8 cellular contexts compared by ENCODE assay signal in the genomic region with DNA sequence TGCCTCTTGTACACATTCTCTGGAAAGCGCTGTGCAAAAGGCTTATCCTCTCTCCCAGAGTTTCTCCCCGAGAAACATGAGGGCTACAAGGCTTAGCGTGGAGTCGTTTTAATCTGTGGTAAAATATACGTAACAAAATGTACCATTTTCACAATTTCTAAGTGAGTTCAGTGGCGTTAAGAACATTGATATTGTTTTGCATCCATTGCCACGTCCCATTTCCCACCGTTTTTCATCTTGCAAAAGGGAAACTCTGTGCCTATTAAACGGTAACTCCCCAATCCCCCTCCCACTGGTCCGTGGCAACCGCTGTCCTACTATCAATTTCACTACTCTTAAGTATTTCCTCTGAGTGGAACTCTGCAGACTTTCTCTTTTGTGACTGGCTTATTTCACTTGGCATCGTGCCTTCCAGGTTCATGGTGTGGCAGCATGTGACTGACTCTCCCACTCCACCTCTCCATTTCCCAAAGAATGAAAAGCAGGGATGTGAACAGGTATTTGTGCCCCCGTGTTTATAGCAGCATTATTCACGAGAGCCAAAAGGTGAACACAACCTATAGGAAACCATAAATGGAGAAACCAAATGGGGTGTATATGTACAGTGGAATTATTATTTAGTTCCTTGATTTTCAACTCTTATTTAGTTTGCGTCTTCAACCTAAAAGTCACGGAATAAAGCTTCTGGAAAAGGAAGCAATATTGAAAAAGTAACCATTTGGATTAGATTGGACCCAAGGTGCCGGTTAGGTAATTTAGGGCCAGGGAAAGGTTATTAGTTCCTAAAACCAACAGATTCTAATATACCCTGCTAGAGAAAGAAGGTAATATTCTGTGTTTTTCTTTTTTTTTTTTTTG. TPM values are rescaled to one million over a fixed set of nuclear protein-coding genes. Genes with fewer than 3 reads are reported as not detected.
DNase-seq lines count a peak whose midpoint lies in the region; TF ChIP-seq lines count a peak whose summit lies in the region.

No MANE protein-coding gene starts in this region.

- TF ChIP-seq CTCF in brain (conservative IDR thresholded peaks at IDR 0.05), result no peak

- DNase-seq in EL (peak; percentile 50), LHCN-M2 (ENCODE audit: low read depth) (peak; percentile 77), SHP77 (lab: John Stamatoyannopoulos, UW) (peak; percentile 48 to 57), kidney tubule cell (ENCODE audit: low spot score) (peak; percentile 72), posterior vena cava (ENCODE audit: low spot score) (no peak), SKM-1 (lab: John Stamatoyannopoulos, UW; ENCODE audit: unreplicated experiment) (no peak)
- peak; percentile 42 to 55 for DNase-seq in stimulated activated CD4-positive, alpha-beta T cell treated with anti-CD3 and anti-CD28 coated beads, Interleukin-2, amount 100 ng/mL, for 24 hours

- intact Hi-C loops in posterior vena cava (cut with DNase I), result no loop called here

- peak overlapping the region; percentile 98 to 99 (median 99) for H3K27ac Mint-ChIP-seq in brain

- peaks cover 44% of the 10 kb centered on the region for H3K4me1 Mint-ChIP-seq in brain

- peaks cover 16% of the 10 kb centered on the region for H3K27me3 Mint-ChIP-seq in brain

- peaks cover 0 to 2% (median 0%) of the 10 kb centered on the region in 5 experiments for H3K9me3 Mint-ChIP-seq in brain

- H3K4me3 Mint-ChIP-seq in brain, result peak overlapping the region; percentile 94 to 97 (median 96)

- H3K36me3 Mint-ChIP-seq in brain, result no peaks in the 10 kb centered on the region

RNA-seq across cellular contexts. Expression of a gene that starts 1.1 kb away (rescaled TPM):
- total RNA-seq in LHCN-M2 (2014; rRNA removed), result 32.8 and 36.2 TPM in 2 replicates
- 26.4 TPM for polyA plus RNA-seq in LHCN-M2 (2012)
- polyA plus RNA-seq in brain (ENCODE audit: insufficient read depth, low read depth, low replicate concordance), result 16.6 TPM
- total RNA-seq in posterior vena cava, result 10 to 100 TPM; 41.1 to 50.1 TPM

RNA-seq across cellular contexts. Expression of a gene that starts 29.2 kb away (rescaled TPM):
- total RNA-seq in LHCN-M2 (2014; rRNA removed), result not detected in 2 replicates
- polyA plus RNA-seq in LHCN-M2 (2012), result not detected
- polyA plus RNA-seq in brain (ENCODE audit: insufficient read depth, low read depth, low replicate concordance), result not detected
- not detected for total RNA-seq in posterior vena cava

Comparison
In these comparisons a context has a peak if more than half of its experiments do, and no peak if none do; other contexts are left out.
1. DNase-seq: peak in EL (single experiment), LHCN-M2 (single experiment), SHP77 (2 of 2), kidney tubule cell (single experiment) and stimulated activated CD4-positive, alpha-beta T cell treated with anti-CD3 and anti-CD28 coated beads, Interleukin-2, amount 100 ng/mL, for 24 hours (2 of 2); none in posterior vena cava (single experiment) and SKM-1 (single experiment).